In the genomic region with DNA sequence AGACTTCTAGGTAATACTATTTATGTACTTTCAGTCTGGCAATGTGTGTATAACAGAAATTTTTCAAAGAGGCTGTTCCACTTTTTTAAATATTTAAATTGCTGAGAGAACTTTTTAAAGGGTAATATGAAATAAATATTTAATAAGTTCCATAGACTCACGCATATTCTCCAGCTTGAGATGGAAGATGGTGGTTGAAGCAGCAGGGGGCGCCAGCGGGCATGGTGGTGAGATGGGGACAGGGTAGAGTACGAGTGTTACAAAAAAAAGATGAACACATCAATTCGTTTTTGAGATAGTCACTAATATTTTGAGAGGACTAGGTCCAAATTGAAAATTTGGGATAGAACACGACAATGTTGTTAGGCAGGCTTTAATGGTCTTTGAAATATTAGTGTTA, we compare ENCODE assay signal across 8 cellular contexts.
DNase-seq lines count a peak whose midpoint lies in the region; ATAC-seq and TF ChIP-seq lines count a peak whose summit lies in the region.

No MANE protein-coding gene starts in this region.

- H3K4me3 ChIP-seq in OCI-LY1 (ENCODE audit: low read depth, low read length, poor library complexity, severe bottlenecking) (no peak overlapping the region), heart right ventricle (no peak overlapping the region)

- no peak overlapping the region for H3K4me3 Mint-ChIP-seq in HFFc6
- H3K4me3 Mint-ChIP-seq in activated T-cell treated with anti-CD3 and anti-CD28 coated beads, Interleukin-2, amount 50 U/mL, for 4 hours = no peak overlapping the region

- no peaks in the 10 kb centered on the region for H3K9me3 Mint-ChIP-seq in HFFc6
- no peaks in the 10 kb centered on the region for H3K9me3 Mint-ChIP-seq in activated T-cell treated with anti-CD3 and anti-CD28 coated beads, Interleukin-2, amount 50 U/mL, for 4 hours

- H3K36me3 ChIP-seq in OCI-LY1 (ENCODE audit: insufficient read depth, low read length) (no peaks in the 10 kb centered on the region), heart right ventricle (no peaks in the 10 kb centered on the region)

- no peaks in the 10 kb centered on the region for H3K27me3 ChIP-seq in OCI-LY1 (ENCODE audit: insufficient read depth, low read length)
- H3K27me3 ChIP-seq in heart right ventricle = no peaks in the 10 kb centered on the region

- no peak overlapping the region for H3K27ac Mint-ChIP-seq in HFFc6

- no peak overlapping the region for H3K9ac ChIP-seq in OCI-LY1 (ENCODE audit: low read length)

- no peak for ATAC-seq in activated T-cell treated with anti-CD3 and anti-CD28 coated beads, Interleukin-2, amount 50 U/mL, for 4 hours
- ATAC-seq in heart right ventricle = no peak
- no peak for ATAC-seq in GM19452 (IDR thresholded peaks at IDR 0.05; ENCODE audit: unreplicated experiment)

- no peak overlapping the region for H3K4me2 ChIP-seq in OCI-LY1 (ENCODE audit: low read length)

- WGBS in heart right ventricle, 2 donors = 39% methylated on average over 6 of the region's 6 CpGs

- no peak overlapping the region for H2AFZ ChIP-seq in OCI-LY1 (ENCODE audit: low read length)

- H3F3A ChIP-seq in OCI-LY1 (ENCODE audit: insufficient read depth, low read length) = no peaks in the 10 kb centered on the region

- H4K20me1 ChIP-seq in OCI-LY1 (ENCODE audit: insufficient read depth, low read length) = no peaks in the 10 kb centered on the region

- no peaks in the 10 kb centered on the region for H3K36me3 Mint-ChIP-seq in HFFc6 (ENCODE audit: low read depth)
- H3K36me3 Mint-ChIP-seq in activated T-cell treated with anti-CD3 and anti-CD28 coated beads, Interleukin-2, amount 50 U/mL, for 4 hours (ENCODE audit: insufficient read depth) = no peaks in the 10 kb centered on the region

- H3K9me3 ChIP-seq in OCI-LY1 (ENCODE audit: low read length) = no peaks in the 10 kb centered on the region
- H3K9me3 ChIP-seq in heart right ventricle = no peaks in the 10 kb centered on the region

- H3K9me2 ChIP-seq in OCI-LY1 (ENCODE audit: low read depth, low read length) = no peaks in the 10 kb centered on the region

- peaks cover 1% of the 10 kb centered on the region; the same call in 1 of the 2 replicates for H3K27me3 Mint-ChIP-seq in HFFc6 (ENCODE audit: insufficient read depth)
- H3K27me3 Mint-ChIP-seq in activated T-cell treated with anti-CD3 and anti-CD28 coated beads, Interleukin-2, amount 50 U/mL, for 4 hours (ENCODE audit: low read depth) = peaks cover 4% of the 10 kb centered on the region

- DNase-seq in Daoy (ENCODE audit: low read depth) = peak; percentile 59
- no peak for DNase-seq in HFFc6
- DNase-seq in activated T-cell treated with anti-CD3 and anti-CD28 coated beads, Interleukin-2, amount 50 U/mL, for 4 hours = peak; percentile 43
- DNase-seq in heart right ventricle = peak; percentile 43 to 69
- DNase-seq in stimulated activated CD4-positive, alpha-beta T cell treated with anti-CD3 and anti-CD28 coated beads, Interleukin-4, amount 100 ng/mL, for 1 hour = peak; percentile 71
- no peak for DNase-seq in NCI-H2029 (lab: John Stamatoyannopoulos, UW)

- peaks cover 10% of the 10 kb centered on the region for H3K4me1 Mint-ChIP-seq in HFFc6 (ENCODE audit: low read depth)
- no peaks in the 10 kb centered on the region for H3K4me1 Mint-ChIP-seq in activated T-cell treated with anti-CD3 and anti-CD28 coated beads, Interleukin-2, amount 50 U/mL, for 4 hours (ENCODE audit: low read depth)

- TF ChIP-seq CTCF in HFFc6 (IDR thresholded peaks at IDR 0.05) (peak; percentile 65), OCI-LY1 (IDR thresholded peaks at IDR 0.05; ENCODE audit: low read length) (peak; percentile 67), heart right ventricle (IDR thresholded peaks at IDR 0.05) (peak; percentile 17 to 58 (median 51))

- H3K27ac ChIP-seq in OCI-LY1 (ENCODE audit: low read depth, low read length, poor library complexity, severe bottlenecking) (no peak overlapping the region), heart right ventricle (no peak overlapping the region)

- H3K4me1 ChIP-seq in OCI-LY1 (ENCODE audit: insufficient read depth, low read length, severe bottlenecking) (no peaks in the 10 kb centered on the region), heart right ventricle (peaks cover 0 to 7% (median 0%) of the 10 kb centered on the region in 9 donors)

- intact Hi-C loops in heart right ventricle (cut with DNase I) = no loop called here

- no peaks in the 10 kb centered on the region for H3K79me2 ChIP-seq in OCI-LY1 (ENCODE audit: insufficient read depth, low read length)

Comparison
In these comparisons a context has a peak if more than half of its experiments do, and no peak if none do; other contexts are left out.
1. DNase-seq: peak in Daoy (single experiment), activated T-cell treated with anti-CD3 and anti-CD28 coated beads, Interleukin-2, amount 50 U/mL, for 4 hours (single experiment), heart right ventricle (2 of 2) and stimulated activated CD4-positive, alpha-beta T cell treated with anti-CD3 and anti-CD28 coated beads, Interleukin-4, amount 100 ng/mL, for 1 hour (single experiment); none in HFFc6 (single experiment) and NCI-H2029 (single experiment).
2. Peak in every context shown above with its lines, with median percentiles within 50 percentile points of each other: CTCF ChIP-seq.